In the genomic region with DNA sequence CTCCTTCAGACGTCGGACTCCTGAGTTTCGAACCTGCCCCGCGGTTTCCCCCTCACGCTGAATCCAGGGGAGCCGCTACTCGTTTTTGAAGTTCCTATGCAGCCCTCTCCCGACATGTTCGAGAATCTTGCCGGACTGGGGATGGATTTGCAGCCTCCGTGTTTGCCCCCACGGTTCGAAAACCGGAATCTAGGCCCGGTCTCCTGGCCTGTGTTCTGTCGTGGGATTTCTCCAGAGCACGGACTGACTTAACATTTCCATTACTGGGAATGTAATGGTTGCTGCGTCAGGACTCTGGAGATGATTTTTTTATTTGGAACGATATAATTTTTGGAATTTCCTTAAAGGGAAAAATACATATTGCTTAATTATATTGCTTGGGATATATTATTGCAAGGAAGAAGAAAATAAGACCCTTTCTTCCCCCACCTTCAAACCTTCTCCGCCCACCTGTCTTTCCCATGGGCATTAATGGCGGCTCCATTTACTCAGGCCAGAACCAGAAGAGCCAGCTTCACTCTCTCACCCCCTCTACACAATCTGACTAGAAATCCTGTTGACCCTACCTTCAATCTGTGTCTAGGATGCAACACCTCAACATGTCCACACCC, we compare ENCODE assay signal across 8 cellular contexts. TPM values are rescaled to one million over a fixed set of nuclear protein-coding genes. Genes with fewer than 3 reads are reported as not detected.
DNase-seq lines count a peak whose midpoint lies in the region; ATAC-seq and TF ChIP-seq lines count a peak whose summit lies in the region.

No MANE protein-coding gene starts in this region.

- H3K4me2 ChIP-seq in Karpas-422 (ENCODE audit: low read depth, low read length, poor library complexity, severe bottlenecking): peak overlapping the region; percentile 100

- no peaks in the 10 kb centered on the region for H3K27me3 ChIP-seq in Karpas-422 (ENCODE audit: low read length)

- peaks cover 18% of the 10 kb centered on the region for H3K79me2 ChIP-seq in Karpas-422 (ENCODE audit: low read length)

- H3K27ac Mint-ChIP-seq in natural killer cell: peak overlapping the region; percentile 83 to 96

- peaks cover 52 to 54% of the 10 kb centered on the region in 2 donors for H3K4me1 Mint-ChIP-seq in natural killer cell

- H3K9me2 ChIP-seq in Karpas-422 (replicated peaks; ENCODE audit: insufficient read depth, low read length): no peaks in the 10 kb centered on the region

- peaks cover 48% of the 10 kb centered on the region for H3K4me1 ChIP-seq in Karpas-422 (ENCODE audit: low read length)

- no peaks in the 10 kb centered on the region for H3K36me3 Mint-ChIP-seq in natural killer cell

- DNase-seq in Karpas-422 (no peak), natural killer cell (no peak), pons (ENCODE audit: low spot score) (no peak), middle frontal gyrus (ENCODE audit: extremely low spot score, low spot score) (no peak), NCI-H128 (lab: John Stamatoyannopoulos, UW; ENCODE audit: unreplicated experiment) (no peak)
- DNase-seq in stimulated activated CD4-positive, alpha-beta T cell treated with anti-CD3 and anti-CD28 coated beads, Interleukin-12 subunit alpha, Interleukin-12 subunit beta, amount 100 ng/mL, for 4 hours: no peak

- intact Hi-C loops in natural killer cell (cut with micrococcal nuclease): no loop called here

- H2AFZ ChIP-seq in Karpas-422 (ENCODE audit: low read length): peak overlapping the region; percentile 98

- peak overlapping the region; percentile 92 for H3K27ac ChIP-seq in C4-2B
- peak overlapping the region; percentile 89 for H3K27ac ChIP-seq in Karpas-422 (ENCODE audit: low read length)
- peak overlapping the region; percentile 99 for H3K27ac ChIP-seq in cingulate gyrus (ENCODE audit: low read depth, low read length)

- H3K36me3 ChIP-seq in Karpas-422 (ENCODE audit: insufficient read depth, low read length): no peaks in the 10 kb centered on the region

- H4K20me1 ChIP-seq in Karpas-422 (ENCODE audit: insufficient read depth, low read depth, low read length): peaks cover 5% of the 10 kb centered on the region; the same call in 1 of the 2 replicates

- peak overlapping the region; percentile 97 for H3K9ac ChIP-seq in Karpas-422 (ENCODE audit: low read length)

- H3K4me3 Mint-ChIP-seq in natural killer cell: peak overlapping the region; percentile 85

- H3K4me3 ChIP-seq in Karpas-422 (ENCODE audit: low read length): peak overlapping the region; percentile 93

- no peak for TF ChIP-seq CTCF in C4-2B (conservative IDR thresholded peaks at IDR 0.05)
- no peak for TF ChIP-seq CTCF in natural killer cell (IDR thresholded peaks at IDR 0.05)

- H3K27me3 Mint-ChIP-seq in natural killer cell (ENCODE audit: low read depth in 2 of 2): peaks cover 0 to 6% of the 10 kb centered on the region in 2 donors

- no peak for ATAC-seq in natural killer cell

- H3K9me3 ChIP-seq in Karpas-422 (ENCODE audit: low read length): no peaks in the 10 kb centered on the region

- no peaks in the 10 kb centered on the region for H3K9me3 Mint-ChIP-seq in natural killer cell

RNA-seq across cellular contexts. Expression of a gene that starts 8.5 kb away (rescaled TPM):
- 28.6 and 42.8 TPM in 2 replicates for total RNA-seq in Karpas-422 (2014; rRNA removed; shearing (Covaris generic); ENCODE audit: low replicate concordance)
- 100 to 1,000 TPM; 105 to 149 (median 130) TPM for total RNA-seq in natural killer cell

RNA-seq across cellular contexts. Expression of a gene that starts 50.0 kb away (rescaled TPM):
- total RNA-seq in Karpas-422 (2014; rRNA removed; shearing (Covaris generic); ENCODE audit: low replicate concordance): 52.5 and 53.2 TPM in 2 replicates
- total RNA-seq in natural killer cell: 10 to 100 TPM; 16.6 to 21.0 (median 20.3) TPM
